Comparison of ENCODE assay signal across 16 cellular contexts in genomic region chr6:18212231-18212630, GRCh38.
"Had no signal": no experiment of that assay in that cellular context is flagged by ENCODE, and none has a peak within 500 bp of the region (broad histone marks: within the 10 kb centered on the region; RNA-seq: fewer than 3 reads in every experiment).

No MANE protein-coding gene starts in this region.

- H3K4me1 ChIP-seq: colonic mucosa, foreskin keratinocyte, left ventricle myocardium inferior, lower lobe of right lung, testis had no signal

- H3K4me3 ChIP-seq: colonic mucosa, left ventricle myocardium inferior, lower lobe of right lung, testis, transverse colon had no signal

- ATAC-seq: foreskin keratinocyte; left cardiac atrium; lower lobe of right lung; natural killer cell; right cardiac atrium; stimulated activated effector memory CD8-positive, alpha-beta T cell treated with anti-CD3 and anti-CD28 coated beads, Interleukin-12 subunit alpha, Interleukin-12 subunit beta, amount 100 ng/mL, for 72 hours; stimulated activated naive CD8-positive, alpha-beta T cell treated with anti-CD3 and anti-CD28 coated beads, Interleukin-15, amount 100 ng/mL, for 72 hours had no signal

- H3K36me3 ChIP-seq: colonic mucosa had no signal

- H3K9me3 ChIP-seq: colonic mucosa, left ventricle myocardium inferior, lower lobe of right lung, testis, transverse colon had no signal

- H3K27ac ChIP-seq: colonic mucosa, foreskin keratinocyte, left ventricle myocardium inferior, lower lobe of right lung, testis, transverse colon had no signal

- DNase-seq: colonic mucosa; dermis blood vessel endothelial cell; erythroblast; foreskin keratinocyte; immature natural killer cell; left cardiac atrium; left ventricle myocardium inferior; lower lobe of right lung; natural killer cell; right cardiac atrium; small intestine; stimulated activated CD4-positive, alpha-beta T cell treated with anti-CD3 and anti-CD28 coated beads, Interleukin-12 subunit alpha, Interleukin-12 subunit beta, amount 100 ng/mL, for 4 hours; stimulated activated naive CD8-positive, alpha-beta T cell treated with anti-CD3 and anti-CD28 coated beads, Interleukin-15, amount 100 ng/mL, for 72 hours; testis; transverse colon had no signal

- H3K27me3 ChIP-seq: colonic mucosa, foreskin keratinocyte, testis, transverse colon had no signal
